ENCODE assay signal across 18 cellular contexts in genomic region chr1:185291647-185292046, GRCh38. TPM values are rescaled to one million over a fixed set of nuclear protein-coding genes. Genes with fewer than 3 reads are reported as not detected.
DNase-seq lines count a peak whose midpoint lies in the region; ATAC-seq and TF ChIP-seq lines count a peak whose summit lies in the region.
"Had no signal": no experiment of that assay in that cellular context is flagged by ENCODE, and none has a peak within 500 bp of the region (broad histone marks: within the 10 kb centered on the region; RNA-seq: fewer than 3 reads in every experiment).

No MANE protein-coding gene starts in this region.

- peak overlapping the region; percentile 21 for H3K27ac Mint-ChIP-seq in activated naive CD8-positive, alpha-beta T cell treated with anti-CD3 and anti-CD28 coated beads, Interleukin-2, amount 10 ng/mL, durations not matched to agents 7 days and 5 days
- no peak overlapping the region for H3K27ac Mint-ChIP-seq in activated naive CD8-positive, alpha-beta T cell treated with anti-CD3 and anti-CD28 coated beads, Interleukin-2, amount 50 U/mL, for 24 hours
- peak overlapping the region; percentile 33 for H3K27ac Mint-ChIP-seq in chondrocyte (ENCODE audit: unreplicated experiment)
- peak overlapping the region in 1 of 8 donors; percentile 78 for H3K27ac Mint-ChIP-seq in CD8-positive, alpha-beta memory T cell
- H3K27ac Mint-ChIP-seq: activated naive CD8-positive, alpha-beta T cell treated with anti-CD3 and anti-CD28 coated beads for 36 hours had no signal

- TF ChIP-seq CTCF in chondrocyte (IDR thresholded peaks at IDR 0.05) (no peak), upper lobe of right lung (IDR thresholded peaks at IDR 0.05) (no peak)

- ATAC-seq in activated naive CD8-positive, alpha-beta T cell treated with anti-CD3 and anti-CD28 coated beads, Interleukin-2, amount 10 ng/mL, durations not matched to agents 7 days and 5 days (ENCODE audit: low read depth) = no peak
- no peak for ATAC-seq in activated naive CD8-positive, alpha-beta T cell treated with anti-CD3 and anti-CD28 coated beads, Interleukin-2, amount 50 U/mL, for 24 hours
- ATAC-seq in upper lobe of right lung = peak; percentile 49
- no peak for ATAC-seq in HG02678 (IDR thresholded peaks at IDR 0.05; ENCODE audit: unreplicated experiment)
- ATAC-seq: gastrocnemius medialis had no signal

- CTCF ChIA-PET in CD8-positive, alpha-beta memory T cell (lab: Charles Lee) = interaction anchor here (2.6 kb wide), 1 partner anchor 11 kb away, joined by 7 read pairs; no protein-coding TSS in a partner anchor

- intact Hi-C loops in upper lobe of right lung (cut with DNase I) = no loop called here

- H3K9me3 ChIP-seq in upper lobe of right lung = no peaks in the 10 kb centered on the region
- no peaks in the 10 kb centered on the region for H3K9me3 ChIP-seq in CD8-positive, alpha-beta memory T cell (ENCODE audit: low read length)
- H3K9me3 ChIP-seq: gastrocnemius medialis, pancreas, stomach had no signal

- POLR2A ChIA-PET in activated naive CD8-positive, alpha-beta T cell treated with anti-CD3 and anti-CD28 coated beads, Interleukin-2, amount 10 ng/mL, durations not matched to agents 7 days and 5 days (lab: Charles Lee) = interaction anchor here (0.6 to 2.3 kb wide), 4 partner anchors 24 to 536 kb away, joined by 3 to 8 read pairs (median 4); no protein-coding TSS in a partner anchor
- POLR2A ChIA-PET in CD8-positive, alpha-beta memory T cell (lab: Charles Lee) = interaction anchor here (0.7 kb wide), 1 partner anchor 26 kb away, joined by 4 read pairs; the partner anchor contains the start of gene IVNS1ABP

- H3K4me1 ChIP-seq in upper lobe of right lung = no peaks in the 10 kb centered on the region
- peaks cover 11% of the 10 kb centered on the region for H3K4me1 ChIP-seq in CD8-positive, alpha-beta memory T cell (ENCODE audit: insufficient read depth, low read length)
- H3K4me1 ChIP-seq: gastrocnemius medialis, pancreas had no signal

- no peaks in the 10 kb centered on the region for H3K27me3 ChIP-seq in upper lobe of right lung
- no peaks in the 10 kb centered on the region for H3K27me3 ChIP-seq in CD8-positive, alpha-beta memory T cell (ENCODE audit: insufficient read depth, low read length, poor library complexity, severe bottlenecking)
- H3K27me3 ChIP-seq: gastrocnemius medialis, pancreas, stomach had no signal

- no peak for DNase-seq in activated naive CD8-positive, alpha-beta T cell treated with anti-CD3 and anti-CD28 coated beads, Interleukin-2, amount 10 ng/mL, durations not matched to agents 7 days and 5 days
- no peak for DNase-seq in activated naive CD8-positive, alpha-beta T cell treated with anti-CD3 and anti-CD28 coated beads, Interleukin-2, amount 50 U/mL, for 24 hours
- DNase-seq in NOMO-1 (lab: John Stamatoyannopoulos, UW; ENCODE audit: unreplicated experiment in 2 of 2) = peak; percentile 29 to 52
- DNase-seq in chondrocyte (ENCODE audit: low spot score) = no peak
- DNase-seq in upper lobe of right lung = no peak
- DNase-seq in CD8-positive, alpha-beta memory T cell = no peak
- DNase-seq in NCI-H345 (lab: John Stamatoyannopoulos, UW) = no peak
- DNase-seq: activated naive CD8-positive, alpha-beta T cell treated with anti-CD3 and anti-CD28 coated beads for 36 hours; DMS53; gastrocnemius medialis; H9; NCI-H1694 treated with DMSO at 0.1 percent for 48 hours; NCI-H748 treated with DMSO at 0.1 percent for 48 hours; pancreas; SIG-M5; stomach had no signal

- no peaks in the 10 kb centered on the region for H3K9me3 Mint-ChIP-seq in activated naive CD8-positive, alpha-beta T cell treated with anti-CD3 and anti-CD28 coated beads, Interleukin-2, amount 10 ng/mL, durations not matched to agents 7 days and 5 days
- H3K9me3 Mint-ChIP-seq in activated naive CD8-positive, alpha-beta T cell treated with anti-CD3 and anti-CD28 coated beads, Interleukin-2, amount 50 U/mL, for 24 hours = no peaks in the 10 kb centered on the region
- H3K9me3 Mint-ChIP-seq in chondrocyte (ENCODE audit: low read depth) = peaks cover under 1% of the 10 kb centered on the region
- H3K9me3 Mint-ChIP-seq in CD8-positive, alpha-beta memory T cell = peaks cover 0 to 6% (median 0%) of the 10 kb centered on the region in 5 donors
- H3K9me3 Mint-ChIP-seq: H9 had no signal

- H3K27ac ChIP-seq in upper lobe of right lung = no peak overlapping the region
- no peak overlapping the region for H3K27ac ChIP-seq in CD8-positive, alpha-beta memory T cell (ENCODE audit: low read depth, low read length)
- H3K27ac ChIP-seq: gastrocnemius medialis, KMS-11, pancreas, stomach had no signal

- H3K27me3 Mint-ChIP-seq in activated naive CD8-positive, alpha-beta T cell treated with anti-CD3 and anti-CD28 coated beads, Interleukin-2, amount 10 ng/mL, durations not matched to agents 7 days and 5 days = no peaks in the 10 kb centered on the region
- H3K27me3 Mint-ChIP-seq in activated naive CD8-positive, alpha-beta T cell treated with anti-CD3 and anti-CD28 coated beads, Interleukin-2, amount 50 U/mL, for 24 hours = no peaks in the 10 kb centered on the region
- no peaks in the 10 kb centered on the region for H3K27me3 Mint-ChIP-seq in chondrocyte (ENCODE audit: low read depth)
- peaks cover 0 to 2% of the 10 kb centered on the region in 2 donors for H3K27me3 Mint-ChIP-seq in CD8-positive, alpha-beta memory T cell
- H3K27me3 Mint-ChIP-seq: activated naive CD8-positive, alpha-beta T cell treated with anti-CD3 and anti-CD28 coated beads for 36 hours had no signal

- H3K4me1 Mint-ChIP-seq in activated naive CD8-positive, alpha-beta T cell treated with anti-CD3 and anti-CD28 coated beads, Interleukin-2, amount 10 ng/mL, durations not matched to agents 7 days and 5 days = peaks cover 22% of the 10 kb centered on the region
- H3K4me1 Mint-ChIP-seq in activated naive CD8-positive, alpha-beta T cell treated with anti-CD3 and anti-CD28 coated beads, Interleukin-2, amount 50 U/mL, for 24 hours = peaks cover 4% of the 10 kb centered on the region
- no peaks in the 10 kb centered on the region for H3K4me1 Mint-ChIP-seq in chondrocyte (ENCODE audit: low read depth)
- peaks cover 4 to 9% (median 6%) of the 10 kb centered on the region in 3 donors for H3K4me1 Mint-ChIP-seq in CD8-positive, alpha-beta memory T cell
- H3K4me1 Mint-ChIP-seq: H9 had no signal

- no peak overlapping the region for H3K4me3 ChIP-seq in upper lobe of right lung
- no peak overlapping the region for H3K4me3 ChIP-seq in CD8-positive, alpha-beta memory T cell (ENCODE audit: low read length)
- H3K4me3 ChIP-seq: gastrocnemius medialis, pancreas, stomach had no signal

- H3K36me3 Mint-ChIP-seq in activated naive CD8-positive, alpha-beta T cell treated with anti-CD3 and anti-CD28 coated beads, Interleukin-2, amount 10 ng/mL, durations not matched to agents 7 days and 5 days = peaks cover 53% of the 10 kb centered on the region
- peaks cover 46% of the 10 kb centered on the region for H3K36me3 Mint-ChIP-seq in activated naive CD8-positive, alpha-beta T cell treated with anti-CD3 and anti-CD28 coated beads, Interleukin-2, amount 50 U/mL, for 24 hours (ENCODE audit: low read depth)
- H3K36me3 Mint-ChIP-seq in chondrocyte (ENCODE audit: low read depth) = peaks cover 27% of the 10 kb centered on the region
- peaks cover 7 to 46% (median 14%) of the 10 kb centered on the region in 3 donors for H3K36me3 Mint-ChIP-seq in CD8-positive, alpha-beta memory T cell

- H3K4me3 Mint-ChIP-seq in activated naive CD8-positive, alpha-beta T cell treated with anti-CD3 and anti-CD28 coated beads, Interleukin-2, amount 10 ng/mL, durations not matched to agents 7 days and 5 days = no peak overlapping the region
- H3K4me3 Mint-ChIP-seq in activated naive CD8-positive, alpha-beta T cell treated with anti-CD3 and anti-CD28 coated beads, Interleukin-2, amount 50 U/mL, for 24 hours = no peak overlapping the region
- H3K4me3 Mint-ChIP-seq in chondrocyte (ENCODE audit: unreplicated experiment) = no peak overlapping the region
- H3K4me3 Mint-ChIP-seq in CD8-positive, alpha-beta memory T cell = no peak overlapping the region
- H3K4me3 Mint-ChIP-seq: activated naive CD8-positive, alpha-beta T cell treated with anti-CD3 and anti-CD28 coated beads for 36 hours; H9 had no signal

- peaks cover 26% of the 10 kb centered on the region for H3K36me3 ChIP-seq in upper lobe of right lung
- H3K36me3 ChIP-seq in CD8-positive, alpha-beta memory T cell (ENCODE audit: insufficient read depth, low read length) = peaks cover 4% of the 10 kb centered on the region

RNA-seq across cellular contexts. Expression of gene IVNS1ABP, which starts 25.4 kb away (rescaled TPM):
- 100 to 1,000 TPM; 261 to 265 TPM for total RNA-seq in activated naive CD8-positive, alpha-beta T cell treated with anti-CD3 and anti-CD28 coated beads, Interleukin-2, amount 10 ng/mL, durations not matched to agents 7 days and 5 days
- total RNA-seq in chondrocyte = 121 to 314 TPM (median 123 TPM) in 3 replicates
- total RNA-seq in upper lobe of right lung = 88.6 TPM
- total RNA-seq in CD8-positive, alpha-beta memory T cell = 100 to 1,000 TPM; 205 to 208 TPM
- 51.7 TPM for polyA plus RNA-seq in CD8-positive, alpha-beta memory T cell

Comparison
In these comparisons a context has a peak if more than half of its experiments do, and no peak if none do; other contexts are left out.
1. DNase-seq: peak in NOMO-1 (2 of 2); none in activated naive CD8-positive, alpha-beta T cell treated with anti-CD3 and anti-CD28 coated beads, Interleukin-2, amount 10 ng/mL, durations not matched to agents 7 days and 5 days (single experiment), activated naive CD8-positive, alpha-beta T cell treated with anti-CD3 and anti-CD28 coated beads, Interleukin-2, amount 50 U/mL, for 24 hours (single experiment), chondrocyte (single experiment), upper lobe of right lung (single experiment), CD8-positive, alpha-beta memory T cell (0 of 5) and NCI-H345 (single experiment).